8 cellular contexts compared by ENCODE assay signal in genomic region chr17:10197721-10198508, GRCh38. TPM values are rescaled to one million over a fixed set of nuclear protein-coding genes. Genes with fewer than 3 reads are reported as not detected.
DNase-seq lines count a peak whose midpoint lies in the region; ATAC-seq and TF ChIP-seq lines count a peak whose summit lies in the region.

No MANE protein-coding gene starts in this region.

- H3K9ac ChIP-seq in mesenchymal stem cell (ENCODE audit: low read length): peak overlapping the region; percentile 89

- peak overlapping the region; percentile 13 to 81 for H3K4ac ChIP-seq in mesenchymal stem cell (ENCODE audit: low read depth in 1 of 2, low read length in 2 of 2)

- H2BK120ac ChIP-seq in mesenchymal stem cell (ENCODE audit: low read depth, low read length): peak overlapping the region; percentile 59

- ATAC-seq in Right ventricle myocardium inferior (peak; percentile 21), upper lobe of right lung (peak; percentile 52)

- H2BK12ac ChIP-seq in mesenchymal stem cell (ENCODE audit: low read length in 2 of 2): peak overlapping the region in 1 of 2 experiments; percentile 70

- H2AK5ac ChIP-seq in mesenchymal stem cell (ENCODE audit: low read length, severe bottlenecking): no peak overlapping the region

- H3K14ac ChIP-seq in mesenchymal stem cell (ENCODE audit: low read length in 2 of 2): peak overlapping the region; percentile 65 to 68

- H3K27me3 ChIP-seq in mesenchymal stem cell (ENCODE audit: control insufficient read depth in 1 of 2, insufficient read depth in 1 of 2, low read length in 2 of 2) (peaks cover 0 to 21% of the 10 kb centered on the region in 2 experiments), upper lobe of right lung (peaks cover 24% of the 10 kb centered on the region)

- peaks cover 13% of the 10 kb centered on the region for H3K4me1 ChIP-seq in mesenchymal stem cell (ENCODE audit: control insufficient read depth, insufficient read depth, low read depth, low read length)
- no peaks in the 10 kb centered on the region for H3K4me1 ChIP-seq in upper lobe of right lung

- H3K36me3 ChIP-seq in mesenchymal stem cell (ENCODE audit: control insufficient read depth in 1 of 2, insufficient read depth in 2 of 2, low read depth in 1 of 2, low read length in 2 of 2) (peaks cover 0 to 3% of the 10 kb centered on the region in 2 experiments), upper lobe of right lung (no peaks in the 10 kb centered on the region)

- peak overlapping the region; percentile 99 for H3K4me2 ChIP-seq in mesenchymal stem cell (ENCODE audit: low read length, poor library complexity, severe bottlenecking)

- peak overlapping the region; percentile 65 to 83 for H3K4me3 ChIP-seq in mesenchymal stem cell (ENCODE audit: insufficient read depth in 1 of 2, low read depth in 1 of 2, low read length in 2 of 2)
- H3K4me3 ChIP-seq in upper lobe of right lung: peak overlapping the region; percentile 58

- TF ChIP-seq CTCF in upper lobe of right lung (IDR thresholded peaks at IDR 0.05): no peak

- peak overlapping the region; percentile 58 to 62 for H3K18ac ChIP-seq in mesenchymal stem cell (ENCODE audit: low read depth in 1 of 2, low read length in 2 of 2)

- WGBS in mesenchymal stem cell: under 1% methylated on average over 70 of the region's 90 CpGs

- H3K27ac ChIP-seq in mesenchymal stem cell (ENCODE audit: low read length, poor library complexity, severe bottlenecking) (no peak overlapping the region), upper lobe of right lung (peak overlapping the region; percentile 19)

- peak overlapping the region; percentile 64 for H4K91ac ChIP-seq in mesenchymal stem cell (ENCODE audit: low read length)

- peak overlapping the region; percentile 50 for H4K8ac ChIP-seq in mesenchymal stem cell (ENCODE audit: low read length)

- H3K79me1 ChIP-seq in mesenchymal stem cell (replicated peaks; ENCODE audit: low read length, poor library complexity, severe bottlenecking): peaks cover 8% of the 10 kb centered on the region

- intact Hi-C loops in Right ventricle myocardium inferior (cut with DNase I): loop anchor here (1.0 kb wide), 1 partner anchor 84 kb away; no protein-coding TSS in a partner anchor
- intact Hi-C loops in cardiac septum (cut with DNase I): loop anchor here (5.0 kb wide), 1 partner anchor 91 kb away; no protein-coding TSS in a partner anchor
- intact Hi-C loops in upper lobe of right lung (cut with DNase I): no loop called here

- H2AFZ ChIP-seq in mesenchymal stem cell (ENCODE audit: low read depth, low read length): no peak overlapping the region

- peak overlapping the region; percentile 73 to 90 for H3K23ac ChIP-seq in mesenchymal stem cell (ENCODE audit: low read length in 2 of 2)

- no peak overlapping the region for H2BK5ac ChIP-seq in mesenchymal stem cell (ENCODE audit: low read depth, low read length, poor library complexity, severe bottlenecking)

- peaks cover 13% of the 10 kb centered on the region for H3K9me3 ChIP-seq in mesenchymal stem cell (ENCODE audit: control insufficient read depth, low read length)
- peaks cover 11% of the 10 kb centered on the region for H3K9me3 ChIP-seq in upper lobe of right lung

- H2BK15ac ChIP-seq in mesenchymal stem cell (ENCODE audit: low read depth, poor library complexity, severe bottlenecking): peak overlapping the region; percentile 94

- DNase-seq in Right ventricle myocardium inferior (ENCODE audit: missing footprints) (peak; percentile 74), cardiac septum (ENCODE audit: low spot score) (no peak), astrocyte of the hippocampus (ENCODE audit: low read depth, low spot score) (peak; percentile 50), mesenchymal stem cell (peak; percentile 33), upper lobe of right lung (peak; percentile 70), NCI-H1436 (lab: John Stamatoyannopoulos, UW) (no peak), ureter (ENCODE audit: low spot score) (no peak), NCI-H446 (lab: John Stamatoyannopoulos, UW) (no peak)

RNA-seq across cellular contexts. Expression of gene GAS7, which starts 0.5 kb away (rescaled TPM):
- 90.5 TPM for total RNA-seq in Right ventricle myocardium inferior
- total RNA-seq in cardiac septum: 75.9 TPM
- polyA plus RNA-seq in mesenchymal stem cell (2013, experiment 1 of 2): 20.4 TPM
- 21.6 TPM for polyA plus RNA-seq in mesenchymal stem cell (2013, experiment 2 of 2)
- total RNA-seq in upper lobe of right lung: 50.6 TPM
- 31.2 TPM for total RNA-seq in ureter

Comparison
In these comparisons a context has a peak if more than half of its experiments do, and no peak if none do; other contexts are left out.
1. DNase-seq: peak in Right ventricle myocardium inferior (single experiment), astrocyte of the hippocampus (single experiment), mesenchymal stem cell (single experiment) and upper lobe of right lung (single experiment); none in cardiac septum (single experiment), NCI-H1436 (single experiment), ureter (single experiment) and NCI-H446 (0 of 2).